In the genomic region with DNA sequence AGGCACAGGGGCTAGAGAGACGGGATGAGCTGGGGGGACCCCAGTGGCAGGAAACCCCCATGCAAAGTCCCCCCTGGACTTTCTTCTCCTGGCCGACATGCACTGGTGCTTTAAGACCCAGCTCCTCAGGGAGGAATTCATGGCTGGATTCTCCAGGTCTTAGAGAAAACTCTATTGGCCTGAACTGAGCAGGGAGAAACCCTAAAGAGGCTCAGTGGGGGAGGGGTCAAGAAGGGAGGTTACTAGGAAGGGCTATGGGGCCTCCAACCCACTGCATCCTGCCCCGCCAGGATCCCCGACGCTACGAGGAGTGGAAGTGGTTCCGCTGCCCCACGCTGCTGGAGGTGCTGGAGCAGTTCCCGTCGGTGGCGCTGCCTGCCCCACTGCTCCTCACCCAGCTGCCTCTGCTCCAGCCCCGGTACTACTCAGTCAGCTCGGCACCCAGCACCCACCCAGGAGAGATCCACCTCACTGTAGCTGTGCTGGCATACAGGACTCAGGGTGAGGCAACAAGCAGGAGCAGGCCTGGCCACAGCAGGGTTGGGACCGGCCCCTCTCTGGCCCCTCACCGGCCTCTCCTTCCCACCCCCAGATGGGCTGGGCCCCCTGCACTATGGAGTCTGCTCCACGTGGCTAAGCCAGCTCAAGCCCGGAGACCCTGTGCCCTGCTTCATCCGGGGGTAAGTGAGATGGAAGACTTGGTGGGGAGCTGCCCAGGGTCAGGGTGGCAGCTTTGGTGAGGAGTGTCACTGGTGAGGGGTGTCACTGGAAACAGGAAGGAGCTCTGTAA, we compare ENCODE assay signal across 8 cellular contexts. TPM values are rescaled to one million over a fixed set of nuclear protein-coding genes. Genes with fewer than 3 reads are reported as not detected.
DNase-seq lines count a peak whose midpoint lies in the region; ATAC-seq, FAIRE-seq and TF ChIP-seq lines count a peak whose summit lies in the region.

No MANE protein-coding gene starts in this region.

- H3K27me3 Mint-ChIP-seq in natural killer cell treated with Interleukin-12 subunit alpha and Interleukin-12 subunit beta and Interleukin-15 and Interleukin-18, amount 100 ng/mL, for 72 hours, result no peaks in the 10 kb centered on the region

- H4K20me1 ChIP-seq in K562 (replicated peaks; ENCODE audit: control insufficient read depth, insufficient read depth, low read length), result no peaks in the 10 kb centered on the region

- TF ChIP-seq POLR2A in K562 (conservative IDR thresholded peaks at IDR 0.05), result peak; percentile 73
- TF ChIP-seq POLR2A in gastroesophageal sphincter (IDR thresholded peaks at IDR 0.05), result no peak

- no peaks in the 10 kb centered on the region for H3K9me3 Mint-ChIP-seq in natural killer cell treated with Interleukin-12 subunit alpha and Interleukin-12 subunit beta and Interleukin-15 and Interleukin-18, amount 100 ng/mL, for 72 hours

- 1% methylated on average over 18 of the region's 18 CpGs for WGBS in K562 (ENCODE audit: insufficient coverage, low coverage, missing lambda C conversion rate)
- WGBS in gastroesophageal sphincter (ENCODE audit: low coverage in 1 of 2), 2 donors, result 18% methylated on average over 7 of the region's 18 CpGs; no CpG with 5 or more reads in 1 of the 2 donors

- intact Hi-C loops in K562 (cut with micrococcal nuclease), result loop anchor here (10.0 kb wide), 1 partner anchor 164 kb away; no protein-coding TSS in a partner anchor
- intact Hi-C loops in dorsolateral prefrontal cortex (cut with DNase I), result no loop called here

- no peaks in the 10 kb centered on the region for H3K27me3 ChIP-seq in NT2/D1 (ENCODE audit: insufficient read depth, insufficient read length)
- no peaks in the 10 kb centered on the region; a peak in 1 of 5 replicates for H3K27me3 ChIP-seq in K562 (ENCODE audit: control insufficient read depth in 2 of 2, insufficient read depth in 2 of 2, low read length in 2 of 2)
- H3K27me3 ChIP-seq in gastroesophageal sphincter, result peaks cover 76% of the 10 kb centered on the region
- H3K27me3 ChIP-seq in dorsolateral prefrontal cortex, result peaks cover 0 to 14% (median 0%) of the 10 kb centered on the region in 45 donors

- TF ChIP-seq EP300 in K562 (IDR thresholded peaks at IDR 0.05; ENCODE audit: low read length) (peak; percentile 48), gastroesophageal sphincter (IDR thresholded peaks at IDR 0.05) (no peak)

- DNase-seq in EH (ENCODE audit: low read depth) (peak; percentile 58), NT2/D1 (ENCODE audit: low read depth, low spot score) (no peak), K562 (ENCODE audit: extremely low read depth in 1 of 4, low spot score in 3 of 4) (peak; percentile 69 to 93 (median 74)), dorsolateral prefrontal cortex (no peak)
- DNase-seq in natural killer cell treated with Interleukin-12 subunit alpha and Interleukin-12 subunit beta and Interleukin-15 and Interleukin-18, amount 100 ng/mL, for 72 hours (ENCODE audit: low spot score), result no peak

- TF ChIP-seq CTCF in K562 (IDR thresholded peaks at IDR 0.05 in 2 of 3, conservative IDR thresholded peaks at IDR 0.05 in 1 of 3; ENCODE audit: insufficient read depth in 2 of 3, low read depth in 1 of 3, low read length in 3 of 3) (0 out of 6 replicates have a peak, but pooled peaks of 1 of the 3 experiments have one; percentile 20), gastroesophageal sphincter (IDR thresholded peaks at IDR 0.05) (no peak), dorsolateral prefrontal cortex (IDR thresholded peaks at IDR 0.05 in 54 of 56, conservative IDR thresholded peaks at IDR 0.05 in 2 of 56; ENCODE audit: low read depth in 1 of 56, partially characterized antibody in 56 of 56) (no peak)

- no peak for TF ChIP-seq RAD21 in K562 (CRISPR knock-in tag; conservative IDR thresholded peaks at IDR 0.05 in 1 of 2, IDR thresholded peaks at IDR 0.05 in 1 of 2)

- H3K9me3 ChIP-seq in NT2/D1 (ENCODE audit: insufficient read depth, low read length), result no peaks in the 10 kb centered on the region
- H3K9me3 ChIP-seq in K562 (replicated peaks; ENCODE audit: control insufficient read depth, insufficient read depth, low read depth, low read length), result no peaks in the 10 kb centered on the region
- H3K9me3 ChIP-seq in gastroesophageal sphincter, result no peaks in the 10 kb centered on the region

- H3K4me1 Mint-ChIP-seq in natural killer cell treated with Interleukin-12 subunit alpha and Interleukin-12 subunit beta and Interleukin-15 and Interleukin-18, amount 100 ng/mL, for 72 hours (ENCODE audit: low read depth in 2 of 2), result peaks cover 41 to 48% of the 10 kb centered on the region in 2 donors

- H3K79me2 ChIP-seq in K562 (ENCODE audit: control insufficient read depth, insufficient read depth, low read length), result peaks cover 45% of the 10 kb centered on the region

- H3K4me1 ChIP-seq in NT2/D1 (ENCODE audit: insufficient read depth, insufficient read length) (peaks cover 27% of the 10 kb centered on the region), K562 (replicated peaks in 1 of 2; ENCODE audit: control insufficient read depth in 2 of 2, insufficient read depth in 2 of 2, low read length in 2 of 2) (peaks cover 42 to 78% of the 10 kb centered on the region in 2 experiments), gastroesophageal sphincter (peaks cover 0 to 57% (median 14%) of the 10 kb centered on the region in 3 donors)

- H3K9me1 ChIP-seq in K562 (ENCODE audit: control insufficient read depth, insufficient read depth, low read length), result no peaks in the 10 kb centered on the region

- FAIRE-seq in K562 (lab: Jason Lieb, UNC), result peak; percentile 69

- CTCF ChIA-PET in K562 (lab: Yijun Ruan, JAX; ENCODE audit: low intra/inter-chr PET ratio), result interaction anchor here (1.0 to 3.5 kb wide), 2 partner anchors 48 to 100 kb away, joined by 3 to 15 read pairs; no protein-coding TSS in a partner anchor

- no peaks in the 10 kb centered on the region for H3K36me3 Mint-ChIP-seq in natural killer cell treated with Interleukin-12 subunit alpha and Interleukin-12 subunit beta and Interleukin-15 and Interleukin-18, amount 100 ng/mL, for 72 hours

- H3K27ac Mint-ChIP-seq in natural killer cell treated with Interleukin-12 subunit alpha and Interleukin-12 subunit beta and Interleukin-15 and Interleukin-18, amount 100 ng/mL, for 72 hours, result peak overlapping the region; percentile 57 to 79

- peaks cover 12% of the 10 kb centered on the region for H3K36me3 ChIP-seq in NT2/D1 (ENCODE audit: insufficient read depth, insufficient read length, low read length)
- peaks cover 36% of the 10 kb centered on the region; the same call in 2 of the 3 replicates for H3K36me3 ChIP-seq in K562 (ENCODE audit: control insufficient read depth, insufficient read depth, low read length)
- no peaks in the 10 kb centered on the region for H3K36me3 ChIP-seq in gastroesophageal sphincter

- peak overlapping the region; percentile 73 for H3K4me3 ChIP-seq in NT2/D1 (ENCODE audit: insufficient read length, low read depth)
- H3K4me3 ChIP-seq in K562, result peak overlapping the region; percentile 57
- no peak overlapping the region for H3K4me3 ChIP-seq in gastroesophageal sphincter
- no peak overlapping the region for H3K4me3 ChIP-seq in dorsolateral prefrontal cortex

- in situ Hi-C loops in K562 (cut with MboI), result no loop called here

- H3K27ac ChIP-seq in K562 (ENCODE audit: extremely low read depth, low read depth, low read length), result peak overlapping the region; percentile 85
- H3K27ac ChIP-seq in gastroesophageal sphincter, result no peak overlapping the region
- no peak overlapping the region for H3K27ac ChIP-seq in dorsolateral prefrontal cortex

- H2AFZ ChIP-seq in K562 (ENCODE audit: low read depth, low read length), result peak overlapping the region; percentile 92

- BruUV-seq in K562 (replicated peaks; lab: Mats Ljungman, UMichigan), result TSS peak; percentile 50

- peak overlapping the region; percentile 93 for H3K9ac ChIP-seq in NT2/D1 (ENCODE audit: insufficient read length, low read depth)
- peak overlapping the region; percentile 77 to 94 for H3K9ac ChIP-seq in K562 (ENCODE audit: insufficient read depth in 1 of 2, low read depth in 2 of 2, low read length in 2 of 2)

- peak overlapping the region; percentile 49 for H3K4me3 Mint-ChIP-seq in natural killer cell treated with Interleukin-12 subunit alpha and Interleukin-12 subunit beta and Interleukin-15 and Interleukin-18, amount 100 ng/mL, for 72 hours

- peak; percentile 59 for ATAC-seq in K562
- peak; percentile 18 to 52 for ATAC-seq in natural killer cell treated with Interleukin-12 subunit alpha and Interleukin-12 subunit beta and Interleukin-15 and Interleukin-18, amount 100 ng/mL, for 72 hours
- no peak for ATAC-seq in gastroesophageal sphincter
- no peak for ATAC-seq in HG02840 (IDR thresholded peaks at IDR 0.05; ENCODE audit: low FRiP score, unreplicated experiment)
- ATAC-seq in HG02588 (IDR thresholded peaks at IDR 0.05; ENCODE audit: unreplicated experiment), result no peak

- POLR2A ChIA-PET in K562 (lab: Yijun Ruan, JAX), result interaction anchor here (0.6 to 8.4 kb wide), 15 partner anchors 12 to 690 kb away, joined by 3 to 146 read pairs (median 3); a partner anchor contains a TSS

- H3K4me2 ChIP-seq in K562 (ENCODE audit: insufficient read depth, low read length), result peak overlapping the region; percentile 100

RNA-seq across cellular contexts. Expression of a gene that starts 13.8 kb away (rescaled TPM):
- 3.9 and 10.1 TPM in 2 replicates for total RNA-seq in K562 (2011; cell fraction: chromatin; rRNA removed; ENCODE audit: low replicate concordance)
- 5.8 and 7.7 TPM in 2 replicates for total RNA-seq in K562 (2011; cell fraction: nucleolus; rRNA removed)
- total RNA-seq in K562 (2011; cell fraction: nucleoplasm; rRNA removed), result 4.8 and 12.4 TPM in 2 replicates
- total RNA-seq in K562 (2014; rRNA removed), result 2.0 and 2.1 TPM in 2 replicates
- 0.64 and 1.2 TPM in 2 replicates for total RNA-seq in K562 (2014; rRNA removed; fragmentation: Illumina TruSeq; extraction: Trizol)
- 0.29 and 0.90 TPM in 2 replicates for total RNA-seq in K562 (2015; rRNA removed; fragmentation: Illumina TruSeq; extraction: Trizol)
- total RNA-seq in K562 (2021), result 2.2 and 4.7 TPM in 2 replicates
- 1.3 and 1.7 TPM in 2 replicates for polyA plus RNA-seq in K562 (2011; rRNA removed)
- polyA plus RNA-seq in K562 (2011; cell fraction: cytosol; rRNA removed), result 1.2 and 1.7 TPM in 2 replicates
- 5.9 and 13.7 TPM in 2 replicates for polyA plus RNA-seq in K562 (2011; cell fraction: nucleus; rRNA removed)
- polyA plus RNA-seq in K562 (2012), result 6.6 and 7.2 TPM in 2 replicates
- polyA plus RNA-seq in K562 (2014; fragmentation: Illumina TruSeq; extraction: Trizol), result 0.92 and 1.4 TPM in 2 replicates
- 1 to 10 TPM; 5.0 to 6.9 TPM for polyA plus RNA-seq in K562 (2014; fragmentation: Nextera tagmentation; extraction: Ambion mirVana)
- 2.7 and 8.0 TPM in 2 replicates for polyA plus RNA-seq in K562 (2014; rRNA removed)
- 0.27 and 0.63 TPM in 2 replicates for polyA minus RNA-seq in K562 (2011; rRNA and poly(A)+ RNA removed)
- not detected in 2 replicates for polyA minus RNA-seq in K562 (2011; cell fraction: cytosol; rRNA and poly(A)+ RNA removed)
- 1.00 and 2.6 TPM in 2 replicates for polyA minus RNA-seq in K562 (2011; cell fraction: nucleus; rRNA and poly(A)+ RNA removed)
- 1 to 10 TPM; 2.5 to 2.7 TPM for total RNA-seq in natural killer cell treated with Interleukin-12 subunit alpha and Interleukin-12 subunit beta and Interleukin-15 and Interleukin-18, amount 100 ng/mL, for 72 hours
- under 1 TPM in 2 of 4 donors, not detected in 2; 0.15 to 0.31 TPM for total RNA-seq in gastroesophageal sphincter
- total RNA-seq in dorsolateral prefrontal cortex, result 10 to 100 TPM in 4 of 120 experiments, 1 to 10 TPM in 115, under 1 TPM in 1; 0.95 to 17.2 (median 4.5) TPM

RNA-seq across cellular contexts. Expression of a gene that starts 17.7 kb away (rescaled TPM):
- total RNA-seq in K562 (2011; cell fraction: chromatin; rRNA removed; ENCODE audit: low replicate concordance), result 193 and 406 TPM in 2 replicates
- total RNA-seq in K562 (2011; cell fraction: nucleolus; rRNA removed), result 266 and 270 TPM in 2 replicates
- total RNA-seq in K562 (2011; cell fraction: nucleoplasm; rRNA removed), result 209 and 255 TPM in 2 replicates
- total RNA-seq in K562 (2014; rRNA removed), result 63.5 and 79.1 TPM in 2 replicates
- 16.9 and 21.9 TPM in 2 replicates for total RNA-seq in K562 (2014; rRNA removed; fragmentation: Illumina TruSeq; extraction: Trizol)
- 36.3 and 38.0 TPM in 2 replicates for total RNA-seq in K562 (2015; rRNA removed; fragmentation: Illumina TruSeq; extraction: Trizol)
- total RNA-seq in K562 (2021), result 106 and 109 TPM in 2 replicates
- polyA plus RNA-seq in K562 (2011; rRNA removed), result 27.0 and 42.2 TPM in 2 replicates
- polyA plus RNA-seq in K562 (2011; cell fraction: cytosol; rRNA removed), result 44.7 and 109 TPM in 2 replicates
- 87.0 and 201 TPM in 2 replicates for polyA plus RNA-seq in K562 (2011; cell fraction: nucleus; rRNA removed)
- polyA plus RNA-seq in K562 (2012), result 64.3 and 65.5 TPM in 2 replicates
- polyA plus RNA-seq in K562 (2014; fragmentation: Illumina TruSeq; extraction: Trizol), result 61.4 and 89.2 TPM in 2 replicates
- polyA plus RNA-seq in K562 (2014; fragmentation: Nextera tagmentation; extraction: Ambion mirVana), result 1 to 10 TPM; 7.6 to 9.2 TPM
- polyA plus RNA-seq in K562 (2014; rRNA removed), result 73.6 and 81.3 TPM in 2 replicates
- polyA minus RNA-seq in K562 (2011; rRNA and poly(A)+ RNA removed), result 23.8 and 38.7 TPM in 2 replicates
- 44.9 and 63.6 TPM in 2 replicates for polyA minus RNA-seq in K562 (2011; cell fraction: cytosol; rRNA and poly(A)+ RNA removed)
- 54.3 and 64.6 TPM in 2 replicates for polyA minus RNA-seq in K562 (2011; cell fraction: nucleus; rRNA and poly(A)+ RNA removed)
- total RNA-seq in natural killer cell treated with Interleukin-12 subunit alpha and Interleukin-12 subunit beta and Interleukin-15 and Interleukin-18, amount 100 ng/mL, for 72 hours, result 10 to 100 TPM; 43.1 to 82.8 TPM
- 10 to 100 TPM; 13.2 to 33.0 (median 18.8) TPM for total RNA-seq in gastroesophageal sphincter
- total RNA-seq in dorsolateral prefrontal cortex, result 100 to 1,000 TPM in 3 of 120 experiments, 10 to 100 TPM in 117; 52.6 to 110 (median 74.3) TPM

RNA-seq across cellular contexts. Expression of a gene that starts 19.7 kb away (rescaled TPM):
- total RNA-seq in K562 (2011; cell fraction: chromatin; rRNA removed; ENCODE audit: low replicate concordance), result 17.7 and 69.8 TPM in 2 replicates
- total RNA-seq in K562 (2011; cell fraction: nucleolus; rRNA removed), result 82.0 and 87.6 TPM in 2 replicates
- total RNA-seq in K562 (2011; cell fraction: nucleoplasm; rRNA removed), result 40.3 and 46.6 TPM in 2 replicates
- 121 and 170 TPM in 2 replicates for total RNA-seq in K562 (2014; rRNA removed)
- 3.1 and 4.3 TPM in 2 replicates for total RNA-seq in K562 (2014; rRNA removed; fragmentation: Illumina TruSeq; extraction: Trizol)
- 43.2 and 45.8 TPM in 2 replicates for total RNA-seq in K562 (2015; rRNA removed; fragmentation: Illumina TruSeq; extraction: Trizol)
- 111 and 124 TPM in 2 replicates for total RNA-seq in K562 (2021)
- 23.6 and 47.3 TPM in 2 replicates for polyA plus RNA-seq in K562 (2011; rRNA removed)
- polyA plus RNA-seq in K562 (2011; cell fraction: cytosol; rRNA removed), result 58.9 and 221 TPM in 2 replicates
- 50.4 and 106 TPM in 2 replicates for polyA plus RNA-seq in K562 (2011; cell fraction: nucleus; rRNA removed)
- 87.2 and 107 TPM in 2 replicates for polyA plus RNA-seq in K562 (2012)
- polyA plus RNA-seq in K562 (2014; fragmentation: Illumina TruSeq; extraction: Trizol), result 23.6 and 88.1 TPM in 2 replicates
- 1 to 10 TPM; 1.1 to 2.9 TPM for polyA plus RNA-seq in K562 (2014; fragmentation: Nextera tagmentation; extraction: Ambion mirVana)
- 102 and 118 TPM in 2 replicates for polyA plus RNA-seq in K562 (2014; rRNA removed)
- 11.7 and 21.2 TPM in 2 replicates for polyA minus RNA-seq in K562 (2011; rRNA and poly(A)+ RNA removed)
- 65.3 and 77.5 TPM in 2 replicates for polyA minus RNA-seq in K562 (2011; cell fraction: cytosol; rRNA and poly(A)+ RNA removed)
- 35.9 and 37.0 TPM in 2 replicates for polyA minus RNA-seq in K562 (2011; cell fraction: nucleus; rRNA and poly(A)+ RNA removed)
- 1 to 10 TPM; 1.2 to 8.0 TPM for total RNA-seq in natural killer cell treated with Interleukin-12 subunit alpha and Interleukin-12 subunit beta and Interleukin-15 and Interleukin-18, amount 100 ng/mL, for 72 hours
- 10 to 100 TPM in 2 of 4 donors, 1 to 10 TPM in 2; 6.8 to 29.4 (median 13.5) TPM for total RNA-seq in gastroesophageal sphincter
- 10 to 100 TPM in 67 of 120 experiments, 1 to 10 TPM in 53; 3.3 to 39.1 (median 10.8) TPM for total RNA-seq in dorsolateral prefrontal cortex

RNA-seq across cellular contexts. Expression of a gene that starts 32.4 kb away (rescaled TPM):
- total RNA-seq in K562 (2011; cell fraction: chromatin; rRNA removed; ENCODE audit: low replicate concordance), result 101 and 344 TPM in 2 replicates
- total RNA-seq in K562 (2011; cell fraction: nucleolus; rRNA removed), result 421 and 427 TPM in 2 replicates
- total RNA-seq in K562 (2011; cell fraction: nucleoplasm; rRNA removed), result 291 and 342 TPM in 2 replicates
- total RNA-seq in K562 (2014; rRNA removed) (326 and 470 TPM in 2 replicates), K562 (2014; rRNA removed; fragmentation: Illumina TruSeq; extraction: Trizol) (63.4 and 97.8 TPM in 2 replicates), K562 (2015; rRNA removed; fragmentation: Illumina TruSeq; extraction: Trizol) (215 and 218 TPM in 2 replicates), K562 (2021) (368 and 385 TPM in 2 replicates), gastroesophageal sphincter (10 to 100 TPM; 26.6 to 63.8 (median 36.3) TPM), dorsolateral prefrontal cortex (10 to 100 TPM in 118 of 120 experiments, 1 to 10 TPM in 2; 7.8 to 27.9 (median 19.3) TPM)
- polyA plus RNA-seq in K562 (2011; rRNA removed) (125 and 154 TPM in 2 replicates), K562 (2014; fragmentation: Illumina TruSeq; extraction: Trizol) (222 and 298 TPM in 2 replicates), K562 (2014; fragmentation: Nextera tagmentation; extraction: Ambion mirVana) (10 to 100 TPM; 18.1 to 29.0 TPM), K562 (2014; rRNA removed) (251 and 295 TPM in 2 replicates)
- 184 and 684 TPM in 2 replicates for polyA plus RNA-seq in K562 (2011; cell fraction: cytosol; rRNA removed)
- 202 and 446 TPM in 2 replicates for polyA plus RNA-seq in K562 (2011; cell fraction: nucleus; rRNA removed)
- 270 and 304 TPM in 2 replicates for polyA plus RNA-seq in K562 (2012)
- 46.2 and 123 TPM in 2 replicates for polyA minus RNA-seq in K562 (2011; rRNA and poly(A)+ RNA removed)
- polyA minus RNA-seq in K562 (2011; cell fraction: cytosol; rRNA and poly(A)+ RNA removed), result 133 and 200 TPM in 2 replicates
- 111 and 144 TPM in 2 replicates for polyA minus RNA-seq in K562 (2011; cell fraction: nucleus; rRNA and poly(A)+ RNA removed)
- total RNA-seq in natural killer cell treated with Interleukin-12 subunit alpha and Interleukin-12 subunit beta and Interleukin-15 and Interleukin-18, amount 100 ng/mL, for 72 hours, result under 1 TPM in 1 of 2 donors, not detected in 1; 0.22 TPM

RNA-seq across cellular contexts. Expression of a gene that starts 37.8 kb away (rescaled TPM):
- 11.1 and 29.9 TPM in 2 replicates for total RNA-seq in K562 (2011; cell fraction: chromatin; rRNA removed; ENCODE audit: low replicate concordance)
- total RNA-seq in K562 (2011; cell fraction: nucleolus; rRNA removed), result 11.7 and 12.1 TPM in 2 replicates
- total RNA-seq in K562 (2011; cell fraction: nucleoplasm; rRNA removed), result 11.4 and 19.2 TPM in 2 replicates
- total RNA-seq in K562 (2014; rRNA removed) (0.32 and 1.5 TPM in 2 replicates), K562 (2014; rRNA removed; fragmentation: Illumina TruSeq; extraction: Trizol) (0.32 and 0.40 TPM in 2 replicates), K562 (2015; rRNA removed; fragmentation: Illumina TruSeq; extraction: Trizol) (0.87 and 0.98 TPM in 2 replicates), K562 (2021) (2.9 and 3.2 TPM in 2 replicates), gastroesophageal sphincter (1 to 10 TPM in 3 of 4 donors, not detected in 1; 1.7 to 3.1 (median 2.1) TPM), dorsolateral prefrontal cortex (10 to 100 TPM in 119 of 120 experiments, 1 to 10 TPM in 1; 8.5 to 47.8 (median 23.1) TPM)
- polyA plus RNA-seq in K562 (2011; rRNA removed) (1.3 and 2.7 TPM in 2 replicates), K562 (2014; fragmentation: Illumina TruSeq; extraction: Trizol) (2.4 and 2.7 TPM in 2 replicates), K562 (2014; fragmentation: Nextera tagmentation; extraction: Ambion mirVana) (under 1 TPM; 0.11 to 0.44 TPM), K562 (2014; rRNA removed) (3.3 and 5.0 TPM in 2 replicates)
- polyA plus RNA-seq in K562 (2011; cell fraction: cytosol; rRNA removed), result 2.1 and 3.3 TPM in 2 replicates
- 18.1 and 42.9 TPM in 2 replicates for polyA plus RNA-seq in K562 (2011; cell fraction: nucleus; rRNA removed)
- polyA plus RNA-seq in K562 (2012), result 5.5 and 18.9 TPM in 2 replicates
- not detected in 2 replicates for polyA minus RNA-seq in K562 (2011; rRNA and poly(A)+ RNA removed)
- 0.64 and 1.5 TPM in 2 replicates for polyA minus RNA-seq in K562 (2011; cell fraction: cytosol; rRNA and poly(A)+ RNA removed)
- polyA minus RNA-seq in K562 (2011; cell fraction: nucleus; rRNA and poly(A)+ RNA removed), result 2.7 and 3.0 TPM in 2 replicates
- 1 to 10 TPM; 2.8 to 4.7 TPM for total RNA-seq in natural killer cell treated with Interleukin-12 subunit alpha and Interleukin-12 subunit beta and Interleukin-15 and Interleukin-18, amount 100 ng/mL, for 72 hours

Comparison
In these comparisons a context has a peak if more than half of its experiments do, and no peak if none do; other contexts are left out.
1. DNase-seq: peak in EH (single experiment) and K562 (4 of 4); none in NT2/D1 (single experiment), natural killer cell treated with Interleukin-12 subunit alpha and Interleukin-12 subunit beta and Interleukin-15 and Interleukin-18, amount 100 ng/mL, for 72 hours (single experiment) and dorsolateral prefrontal cortex (0 of 10).
2. H3K4me3 ChIP-seq: peak in NT2/D1 (single experiment) and K562 (single experiment); none in gastroesophageal sphincter (0 of 2) and dorsolateral prefrontal cortex (0 of 59).
3. ATAC-seq: peak in K562 (single experiment) and natural killer cell treated with Interleukin-12 subunit alpha and Interleukin-12 subunit beta and Interleukin-15 and Interleukin-18, amount 100 ng/mL, for 72 hours (2 of 2); none in gastroesophageal sphincter (single experiment), HG02840 (single experiment) and HG02588 (single experiment).